Comparison of ENCODE assay signal across 8 cellular contexts in the genomic region with DNA sequence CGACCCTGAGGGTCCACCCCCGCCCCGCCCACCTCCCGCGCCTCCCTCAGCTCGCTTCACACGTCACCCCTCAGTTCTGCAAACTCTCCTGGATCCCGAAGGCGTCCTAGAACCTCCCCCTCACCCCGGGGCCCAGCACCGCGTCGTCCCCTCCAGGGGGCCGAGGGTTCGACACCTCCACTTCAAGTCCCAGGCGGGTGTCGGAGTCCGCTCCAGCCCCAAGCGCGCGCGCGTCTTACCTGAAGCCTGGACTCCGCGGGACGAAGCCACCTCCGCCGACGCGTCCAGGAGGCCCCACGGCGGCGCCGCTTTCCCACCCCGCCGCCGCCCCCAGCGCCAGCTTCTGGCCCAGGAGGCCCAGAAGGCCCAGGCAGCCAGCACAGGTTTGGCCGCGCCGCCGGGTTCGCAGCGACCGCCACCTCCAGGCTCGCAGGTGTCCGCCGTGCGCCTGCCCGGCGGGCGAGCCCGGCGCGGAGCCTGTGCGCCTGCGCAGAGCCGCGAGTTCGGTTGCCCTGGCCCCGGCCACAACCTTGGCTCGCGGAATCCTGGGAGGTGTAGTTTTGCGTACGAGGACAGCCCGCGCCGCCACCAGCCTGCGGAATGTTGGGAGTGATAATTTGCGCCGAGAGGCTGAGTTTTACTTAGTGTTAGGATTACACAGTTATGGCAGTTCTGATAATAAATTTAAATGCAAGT. TPM values are rescaled to one million over a fixed set of nuclear protein-coding genes. Genes with fewer than 3 reads are reported as not detected.
DNase-seq lines count a peak whose midpoint lies in the region; ATAC-seq, FAIRE-seq and TF ChIP-seq lines count a peak whose summit lies in the region.

A gene (minus strand): TSS at position 483 of the 696 bp plus-strand sequence. CDS start 24,648 bp downstream, outside the sequence.

- intact Hi-C loops in activated CD4-positive, alpha-beta memory T cell treated with anti-CD3 and anti-CD28 coated beads for 36 hours (cut with micrococcal nuclease), result loop anchor here (2.0 kb wide), 1 partner anchor 181 kb away; a partner anchor contains a TSS
- intact Hi-C loops in HepG2 (cut with micrococcal nuclease; ENCODE audit: unreplicated experiment), result no loop called here

- no peak within 1 kb of the TSS for H3K27ac Mint-ChIP-seq in activated CD4-positive, alpha-beta memory T cell treated with anti-CD3 and anti-CD28 coated beads for 36 hours

- no peak for TF ChIP-seq CTCF in AG04450 (IDR thresholded peaks at IDR 0.05; ENCODE audit: low read depth, low read length)
- peak; percentile 7; the same call in 1 of the 2 replicates for TF ChIP-seq CTCF in HepG2 (CRISPR knock-in tag; IDR thresholded peaks at IDR 0.05)

- no peaks in the 10 kb centered on the region for H3K36me3 Mint-ChIP-seq in activated CD4-positive, alpha-beta memory T cell treated with anti-CD3 and anti-CD28 coated beads for 36 hours

- H3K9ac ChIP-seq in HepG2 (ENCODE audit: insufficient read depth, low read depth, low read length), result peak within 1 kb of the TSS; percentile 72

- no peaks in the 10 kb centered on the region for H3K9me3 Mint-ChIP-seq in activated CD4-positive, alpha-beta memory T cell treated with anti-CD3 and anti-CD28 coated beads for 36 hours

- H3K4me1 ChIP-seq in HepG2 (ENCODE audit: insufficient read depth, low read length), result peaks cover 22% of the 10 kb centered on the region

- 2% methylated on average over 34 of the region's 71 CpGs for WGBS in HepG2 (ENCODE audit: low lambda C conversion rate)

- H3K4me3 ChIP-seq in AG04450 (ENCODE audit: low read depth, low read length), result peak within 1 kb of the TSS; percentile 75
- peak within 1 kb of the TSS; percentile 68 to 86 (median 83) for H3K4me3 ChIP-seq in HepG2 (replicated peaks in 1 of 3; ENCODE audit: insufficient read depth in 1 of 3, low read depth in 2 of 3, low read length in 3 of 3)

- H3K27ac ChIP-seq in AG04450 (ENCODE audit: low read depth, low read length), result no peak within 1 kb of the TSS
- H3K27ac ChIP-seq in HepG2 (ENCODE audit: extremely low read length, insufficient read depth, low read length), result no peak within 1 kb of the TSS

- no peaks in the 10 kb centered on the region for H4K20me1 ChIP-seq in HepG2 (ENCODE audit: insufficient read depth, low read length)

- peak; percentile 33 to 45; a peak in 2 of 4 replicates for TF ChIP-seq POLR2A in HepG2 (IDR thresholded peaks at IDR 0.05; ENCODE audit: insufficient read depth in 1 of 2, low read depth in 2 of 2, low read length in 2 of 2)

- POLR2A ChIA-PET in AG04450 (lab: Yijun Ruan, JAX), result no interaction called here
- POLR2A ChIA-PET in activated CD4-positive, alpha-beta memory T cell treated with anti-CD3 and anti-CD28 coated beads for 36 hours (lab: Charles Lee), result no interaction called here
- POLR2A ChIA-PET in HepG2 (lab: Yijun Ruan, JAX), result interaction anchor here (0.6 kb wide), 1 partner anchor 8 kb away, joined by 3 read pairs; no protein-coding TSS in a partner anchor

- peak; percentile 69 for FAIRE-seq in HepG2 (lab: Jason Lieb, UNC)

- no peaks in the 10 kb centered on the region for H3K27me3 Mint-ChIP-seq in activated CD4-positive, alpha-beta memory T cell treated with anti-CD3 and anti-CD28 coated beads for 36 hours

- TF ChIP-seq EP300 in HepG2 (IDR thresholded peaks at IDR 0.05; ENCODE audit: low read depth in 2 of 2, low read length in 2 of 2) (no peak), HepG2 (CRISPR knock-in tag; IDR thresholded peaks at IDR 0.05; ENCODE audit: borderline replicate concordance) (no peak)

- H3K79me2 ChIP-seq in HepG2 (ENCODE audit: insufficient read depth, low read length), result no peaks in the 10 kb centered on the region

- TF ChIP-seq RAD21 in HepG2 (CRISPR knock-in tag; IDR thresholded peaks at IDR 0.05), result peak; percentile 41

- peaks cover 11% of the 10 kb centered on the region for H3K4me1 Mint-ChIP-seq in activated CD4-positive, alpha-beta memory T cell treated with anti-CD3 and anti-CD28 coated beads for 36 hours (ENCODE audit: low read depth)

- H3K27me3 ChIP-seq in AG04450 (ENCODE audit: control insufficient read depth, insufficient read depth, low read length) (peaks cover 4% of the 10 kb centered on the region), HepG2 (ENCODE audit: control insufficient read depth in 1 of 2, insufficient read depth in 2 of 2, low read length in 2 of 2) (peaks cover 0 to 3% of the 10 kb centered on the region in 2 experiments; a peak in 1 of 5 replicates)

- CTCF ChIA-PET in AG04450 (lab: Charles Lee) (interaction anchor here (0.6 to 1.7 kb wide), 2 partner anchors 144 to 637 kb away, joined by 3 to 4 read pairs; no protein-coding TSS in a partner anchor), HepG2 (lab: Yijun Ruan, JAX; ENCODE audit: low intra/inter-chr PET ratio, low total read pairs) (no interaction called here)
- CTCF ChIA-PET in activated CD4-positive, alpha-beta memory T cell treated with anti-CD3 and anti-CD28 coated beads for 36 hours (lab: Charles Lee), result interaction anchor here (1.3 to 1.6 kb wide), 2 partner anchors 56 to 274 kb away, joined by 3 read pairs; no protein-coding TSS in a partner anchor

- H3K4me3 Mint-ChIP-seq in activated CD4-positive, alpha-beta memory T cell treated with anti-CD3 and anti-CD28 coated beads for 36 hours, result peak within 1 kb of the TSS; percentile 73

- no peaks in the 10 kb centered on the region for H3K36me3 ChIP-seq in HepG2 (replicated peaks in 1 of 2; ENCODE audit: control insufficient read depth in 1 of 2, insufficient read depth in 2 of 2, low read length in 2 of 2)

- H3K9me3 ChIP-seq in AG04450 (ENCODE audit: control insufficient read depth, insufficient read depth, low read length), result no peaks in the 10 kb centered on the region; the same call in 1 of the 2 replicates
- no peaks in the 10 kb centered on the region for H3K9me3 ChIP-seq in HepG2 (ENCODE audit: low read length)

- no peak within 1 kb of the TSS for H2AFZ ChIP-seq in HepG2 (ENCODE audit: low read length)

- in situ Hi-C loops in HepG2 (cut with HindIII; ENCODE audit: extremely low pct_ligation_motif_present, low pct_unique_long_range_greater_than_20kb), result no loop called here

- no TSS peak for BruUV-seq in HepG2 (replicated peaks; lab: Mats Ljungman, UMichigan)

- ATAC-seq in GM19023 (IDR thresholded peaks at IDR 0.05; ENCODE audit: unreplicated experiment), result peak; percentile 86
- ATAC-seq in HG03432 (IDR thresholded peaks at IDR 0.05; ENCODE audit: unreplicated experiment), result peak; percentile 97
- peak; percentile 98 for ATAC-seq in HepG2

- peak within 1 kb of the TSS; percentile 92 for H3K4me2 ChIP-seq in HepG2 (ENCODE audit: low read depth, low read length)

- DNase-seq in AG04450 (ENCODE audit: low read depth, low spot score) (peak; percentile 16), NCI-H69 (lab: John Stamatoyannopoulos, UW) (peak; percentile 82), dermis microvascular lymphatic vessel endothelial cell (ENCODE audit: low read depth in 2 of 2) (peak; percentile 67 to 87), HepG2 (ENCODE audit: low spot score) (peak; percentile 73)
- peak; percentile 93 for DNase-seq in activated CD4-positive, alpha-beta memory T cell treated with anti-CD3 and anti-CD28 coated beads for 36 hours
- DNase-seq in stimulated activated CD4-positive, alpha-beta T cell treated with anti-CD3 and anti-CD28 coated beads, Interleukin-2, amount 100 ng/mL, for 24 hours, result peak; percentile 87 to 91

TF ChIP-seq in HepG2, 621 proteins besides CTCF, POLR2A, EP300 and RAD21 (continues in another document):
- TF ChIP-seq, protein P1, sequence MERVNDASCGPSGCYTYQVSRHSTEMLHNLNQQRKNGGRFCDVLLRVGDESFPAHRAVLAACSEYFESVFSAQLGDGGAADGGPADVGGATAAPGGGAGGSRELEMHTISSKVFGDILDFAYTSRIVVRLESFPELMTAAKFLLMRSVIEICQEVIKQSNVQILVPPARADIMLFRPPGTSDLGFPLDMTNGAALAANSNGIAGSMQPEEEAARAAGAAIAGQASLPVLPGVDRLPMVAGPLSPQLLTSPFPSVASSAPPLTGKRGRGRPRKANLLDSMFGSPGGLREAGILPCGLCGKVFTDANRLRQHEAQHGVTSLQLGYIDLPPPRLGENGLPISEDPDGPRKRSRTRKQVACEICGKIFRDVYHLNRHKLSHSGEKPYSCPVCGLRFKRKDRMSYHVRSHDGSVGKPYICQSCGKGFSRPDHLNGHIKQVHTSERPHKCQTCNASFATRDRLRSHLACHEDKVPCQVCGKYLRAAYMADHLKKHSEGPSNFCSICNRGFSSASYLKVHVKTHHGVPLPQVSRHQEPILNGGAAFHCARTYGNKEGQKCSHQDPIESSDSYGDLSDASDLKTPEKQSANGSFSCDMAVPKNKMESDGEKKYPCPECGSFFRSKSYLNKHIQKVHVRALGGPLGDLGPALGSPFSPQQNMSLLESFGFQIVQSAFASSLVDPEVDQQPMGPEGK (CRISPR knock-in tag; IDR thresholded peaks at IDR 0.05), result peak; percentile 5; the same call in 1 of the 2 replicates
- TF ChIP-seq SALL1 (CRISPR knock-in tag; IDR thresholded peaks at IDR 0.05), result peak; percentile 25; the same call in 1 of the 2 replicates

RNA-seq across cellular contexts. Expression of the gene that starts here (rescaled TPM):
- polyA plus RNA-seq in AG04450 (2011; rRNA removed), result 9.3 and 10.8 TPM in 2 replicates
- polyA minus RNA-seq in AG04450 (2011; rRNA and poly(A)+ RNA removed), result 5.9 and 8.2 TPM in 2 replicates
- 1 to 10 TPM; 7.3 to 7.8 TPM for total RNA-seq in activated CD4-positive, alpha-beta memory T cell treated with anti-CD3 and anti-CD28 coated beads for 36 hours
- 3.5 and 6.6 TPM in 2 replicates for total RNA-seq in dermis microvascular lymphatic vessel endothelial cell
- total RNA-seq in HepG2 (2016; rRNA removed; fragmentation: Illumina TruSeq; extraction: Trizol), result 9.9 and 12.4 TPM in 2 replicates
- 7.4 and 8.0 TPM in 2 replicates for total RNA-seq in HepG2 (2016; cell fraction: cytosol; rRNA removed; fragmentation: Illumina TruSeq; extraction: Trizol; ENCODE audit: low read depth)
- 9.0 and 12.9 TPM in 2 replicates for total RNA-seq in HepG2 (2016; cell fraction: insoluble cytoplasmic fraction; rRNA removed; fragmentation: Illumina TruSeq; extraction: Trizol)
- 16.3 and 18.9 TPM in 2 replicates for total RNA-seq in HepG2 (2016; cell fraction: membrane; rRNA removed; fragmentation: Illumina TruSeq; extraction: Trizol)
- 6.7 and 8.1 TPM in 2 replicates for total RNA-seq in HepG2 (2016; cell fraction: nucleus; rRNA removed; fragmentation: Illumina TruSeq; extraction: Trizol)
- 10.5 and 12.1 TPM in 2 replicates for polyA plus RNA-seq in HepG2 (2011; rRNA removed)
- 9.6 and 13.2 TPM in 2 replicates for polyA plus RNA-seq in HepG2 (2011; cell fraction: cytosol; rRNA removed)
- polyA plus RNA-seq in HepG2 (2011; cell fraction: nucleus; rRNA removed), result 6.6 and 8.5 TPM in 2 replicates
- polyA plus RNA-seq in HepG2 (2012), result 4.6 and 5.9 TPM in 2 replicates
- polyA plus RNA-seq in HepG2 (2016; cell fraction: cytosol; fragmentation: Illumina TruSeq; extraction: Trizol; ENCODE audit: low read depth), result 8.9 and 9.9 TPM in 2 replicates
- polyA plus RNA-seq in HepG2 (2016; cell fraction: insoluble cytoplasmic fraction; fragmentation: Illumina TruSeq; extraction: Trizol; ENCODE audit: low read depth), result 9.0 and 11.6 TPM in 2 replicates
- 17.5 and 18.5 TPM in 2 replicates for polyA plus RNA-seq in HepG2 (2016; cell fraction: membrane; fragmentation: Illumina TruSeq; extraction: Trizol; ENCODE audit: low read depth)
- polyA plus RNA-seq in HepG2 (2016; cell fraction: nucleus; fragmentation: Illumina TruSeq; extraction: Trizol; ENCODE audit: insufficient read depth, low read depth), result 13.6 and 15.1 TPM in 2 replicates
- polyA minus RNA-seq in HepG2 (2011; rRNA and poly(A)+ RNA removed; ENCODE audit: low replicate concordance), result 13.6 and 22.5 TPM in 2 replicates
- polyA minus RNA-seq in HepG2 (2011; cell fraction: cytosol; rRNA and poly(A)+ RNA removed), result 4.5 and 4.6 TPM in 2 replicates
- 2.3 and 2.6 TPM in 2 replicates for polyA minus RNA-seq in HepG2 (2011; cell fraction: nucleus; rRNA and poly(A)+ RNA removed)

Comparison
In these comparisons a context has a peak if more than half of its experiments do, and no peak if none do; other contexts are left out.
1. DNase-seq: peak in every context shown above with its lines; median percentile 93 in activated CD4-positive, alpha-beta memory T cell treated with anti-CD3 and anti-CD28 coated beads for 36 hours; 89 in stimulated activated CD4-positive, alpha-beta T cell treated with anti-CD3 and anti-CD28 coated beads, Interleukin-2, amount 100 ng/mL, for 24 hours; 82 in NCI-H69; 77 in dermis microvascular lymphatic vessel endothelial cell; 73 in HepG2; 16 in AG04450.